1 cellular context compared by ENCODE assay signal in genomic region chr14:72745546-72745945, GRCh38.
TF ChIP-seq lines count a peak whose summit lies in the region.

No MANE protein-coding gene starts in this region.

TF ChIP-seq in SK-N-SH, 30 proteins besides CTCF, POLR2A, EP300 and RAD21 (continued from another document):
- TF ChIP-seq RXRA (IDR thresholded peaks at IDR 0.05; ENCODE audit: borderline replicate concordance, low read depth): peak; percentile 93
- 0 out of 2 replicates have a peak, but pooled peaks have one; percentile 23 for TF ChIP-seq ZBTB33 (IDR thresholded peaks at IDR 0.05; ENCODE audit: borderline replicate concordance, low read depth)
- no peak for TF ChIP-seq YY1 (IDR thresholded peaks at IDR 0.05; ENCODE audit: low read depth)
- TF ChIP-seq TAF1 (IDR thresholded peaks at IDR 0.05; ENCODE audit: borderline replicate concordance, low read depth, low read length): no peak
- TF ChIP-seq FOXJ3 (CRISPR knock-in tag; IDR thresholded peaks at IDR 0.05): no peak
- TF ChIP-seq MAX (IDR thresholded peaks at IDR 0.05; ENCODE audit: low read depth): no peak
- peak; percentile 94 for TF ChIP-seq FOSL2 (IDR thresholded peaks at IDR 0.05; ENCODE audit: borderline replicate concordance, low read depth)
- TF ChIP-seq PBX3 (IDR thresholded peaks at IDR 0.05): peak; percentile 40; the same call in 1 of the 2 replicates
- no peak for TF ChIP-seq CHD2 (IDR thresholded peaks at IDR 0.05; ENCODE audit: low read length, partially characterized antibody)
- TF ChIP-seq GABPA (IDR thresholded peaks at IDR 0.05; ENCODE audit: low read depth): no peak
- TF ChIP-seq EZH2phosphoT487 (IDR thresholded peaks at IDR 0.05; ENCODE audit: borderline replicate concordance, low read depth): no peak
- TF ChIP-seq ELF1 (IDR thresholded peaks at IDR 0.05): no peak
TF ChIP-seq in SK-N-SH: peak in this region for 10.
